14 cellular contexts compared by ENCODE assay signal in the genomic region with DNA sequence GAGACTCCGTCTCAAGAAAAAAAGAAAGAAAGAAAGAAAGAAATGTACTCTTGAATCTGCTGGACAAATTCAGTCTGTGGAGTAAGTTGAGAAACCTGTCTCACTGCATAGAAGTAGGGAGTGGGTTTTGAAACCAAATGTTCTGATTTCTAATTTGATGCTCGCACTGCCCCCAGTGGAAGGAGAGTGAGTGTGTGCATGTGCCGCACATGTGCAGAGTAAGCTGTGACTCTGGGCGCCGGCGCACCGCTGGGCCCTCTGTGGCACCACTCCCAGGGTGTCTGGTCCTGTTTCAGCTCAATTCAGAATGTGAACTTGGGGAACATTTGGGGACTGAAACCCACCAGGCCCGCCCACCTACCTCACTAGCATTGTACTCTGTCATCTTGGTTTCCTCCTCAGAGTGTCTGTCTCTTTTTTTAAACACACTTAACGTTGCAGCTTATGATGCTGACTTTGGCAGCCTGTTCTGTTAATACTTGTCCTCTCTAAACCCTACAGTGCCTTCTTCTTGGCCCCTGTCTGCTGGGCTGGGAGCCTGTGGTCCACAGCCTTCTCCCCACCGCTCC.
A peak's percentile ranks its signal among the peaks of the same experiment; 100 is the strongest.
DNase-seq lines count a peak whose midpoint lies in the region; ATAC-seq, FAIRE-seq and TF ChIP-seq lines count a peak whose summit lies in the region.
"Had no signal": no experiment of that assay in that cellular context is flagged by ENCODE, and none has a peak within 500 bp of the region (broad histone marks: within the 10 kb centered on the region; RNA-seq: fewer than 3 reads in every experiment).

No MANE protein-coding gene starts in this region.

- DNase-seq in COLO668 (lab: John Stamatoyannopoulos, UW; ENCODE audit: unreplicated experiment) (peak; percentile 14), iPS-NIHi7 (ENCODE audit: extremely low spot score) (peak; percentile 26), HTR-8/SVneo (ENCODE audit: insufficient read length, low spot score) (no peak)
- no peak for DNase-seq in activated CD8-positive, alpha-beta memory T cell treated with anti-CD3 and anti-CD28 coated beads, Interleukin-2, amount 50 U/mL, for 48 hours
- DNase-seq: COR-L47, left colon, natural killer cell, NCI-H226, SJCRH30 had no signal

- H3K9ac ChIP-seq in OCI-LY3 (ENCODE audit: low read length), result no peak overlapping the region

- no peak overlapping the region for H2AFZ ChIP-seq in OCI-LY3 (ENCODE audit: low read depth, low read length)

- no peak overlapping the region for H3K4me2 ChIP-seq in OCI-LY3 (ENCODE audit: low read length)

- no peaks in the 10 kb centered on the region for H3K79me2 ChIP-seq in OCI-LY3 (ENCODE audit: low read length)

- no peaks in the 10 kb centered on the region for H3K36me3 ChIP-seq in OCI-LY3 (replicated peaks; ENCODE audit: low read depth, low read length)
- H3K36me3 ChIP-seq: SJCRH30 had no signal

- no peak for FAIRE-seq in HTR-8/SVneo (lab: Jason Lieb, UNC)

- H4K20me1 ChIP-seq in OCI-LY3 (ENCODE audit: insufficient read depth, low read length), result no peaks in the 10 kb centered on the region

- TF ChIP-seq CTCF in GM12874 (IDR thresholded peaks at IDR 0.05; ENCODE audit: insufficient read depth, low read depth, low read length) (0 out of 2 replicates have a peak, but pooled peaks have one; percentile 21), OCI-LY3 (IDR thresholded peaks at IDR 0.05; ENCODE audit: low read depth, low read length) (peak; percentile 16; the same call in 1 of the 2 replicates)

- no peak for ATAC-seq in GM19397 (IDR thresholded peaks at IDR 0.05; ENCODE audit: unreplicated experiment)
- no peak for ATAC-seq in HG02588 (IDR thresholded peaks at IDR 0.05; ENCODE audit: unreplicated experiment)
- ATAC-seq: left colon, natural killer cell, sciatic nerve had no signal

- no peak overlapping the region for H3K4me3 ChIP-seq in OCI-LY3 (ENCODE audit: low read length)
- H3K4me3 ChIP-seq: SJCRH30 had no signal

- peaks cover 29% of the 10 kb centered on the region for H3K27me3 ChIP-seq in OCI-LY3 (ENCODE audit: low read depth, low read length)
- H3K27me3 ChIP-seq: SJCRH30 had no signal

- H3K4me1 ChIP-seq in OCI-LY3 (ENCODE audit: low read length), result no peaks in the 10 kb centered on the region
- H3K4me1 ChIP-seq: SJCRH30 had no signal

- H3K27ac ChIP-seq in OCI-LY3 (ENCODE audit: low read length), result no peak overlapping the region
- H3K27ac ChIP-seq: SJCRH30 had no signal

- H3K9me3 ChIP-seq in OCI-LY3 (ENCODE audit: insufficient read depth, low read length), result no peaks in the 10 kb centered on the region
- H3K9me3 ChIP-seq: SJCRH30 had no signal

Comparison
In these comparisons a context has a peak if more than half of its experiments do, and no peak if none do; other contexts are left out.
1. DNase-seq: peak in COLO668 (single experiment) and iPS-NIHi7 (single experiment); none in HTR-8/SVneo (single experiment) and activated CD8-positive, alpha-beta memory T cell treated with anti-CD3 and anti-CD28 coated beads, Interleukin-2, amount 50 U/mL, for 48 hours (single experiment).